23 cellular contexts compared by ENCODE assay signal in genomic region chr1:53603431-53603830, GRCh38.
DNase-seq lines count a peak whose midpoint lies in the region; ATAC-seq and TF ChIP-seq lines count a peak whose summit lies in the region.
"Had no signal": no experiment of that assay in that cellular context is flagged by ENCODE, and none has a peak within 500 bp of the region (broad histone marks: within the 10 kb centered on the region; RNA-seq: fewer than 3 reads in every experiment).

No MANE protein-coding gene starts in this region.

- DNase-seq in natural killer cell treated with Interleukin-12 subunit alpha and Interleukin-12 subunit beta and Interleukin-15 and Interleukin-18, amount 100 ng/mL, for 72 hours (ENCODE audit: low spot score), result peak; percentile 22
- DNase-seq in natural killer cell, result no peak
- peak; percentile 33 for DNase-seq in endodermal cell
- DNase-seq in sciatic nerve (ENCODE audit: low spot score), result peak; percentile 31
- no peak for DNase-seq in NCI-H1105 (lab: John Stamatoyannopoulos, UW)
- DNase-seq in NCI-H2029 treated with DMSO at 0.1 percent for 48 hours (lab: John Stamatoyannopoulos, UW), result no peak
- DNase-seq in inferior parietal cortex (ENCODE audit: extremely low spot score), result no peak
- DNase-seq: ACHN; BE2C; C1 segment of cervical spinal cord; CD4-positive, CD25-positive, alpha-beta regulatory T cell; CD8-positive, alpha-beta memory T cell; COR-L47; DMS 273 treated with DMSO at 0.1 percent for 48 hours; DMS53; DND-41; EL; GOT3; H7; HFFc6 had no signal

- H3K4me1 Mint-ChIP-seq in natural killer cell treated with Interleukin-12 subunit alpha and Interleukin-12 subunit beta and Interleukin-15 and Interleukin-18, amount 100 ng/mL, for 72 hours (ENCODE audit: low read depth in 2 of 2), result peaks cover 7 to 12% of the 10 kb centered on the region in 2 donors
- H3K4me1 Mint-ChIP-seq in natural killer cell (peaks cover 13 to 33% of the 10 kb centered on the region in 2 donors), endodermal cell (peaks cover 5% of the 10 kb centered on the region)

- H3K27ac Mint-ChIP-seq in natural killer cell treated with Interleukin-12 subunit alpha and Interleukin-12 subunit beta and Interleukin-15 and Interleukin-18, amount 100 ng/mL, for 72 hours, result no peak overlapping the region
- no peak overlapping the region for H3K27ac Mint-ChIP-seq in natural killer cell
- H3K27ac Mint-ChIP-seq in endodermal cell, result no peak overlapping the region
- H3K27ac Mint-ChIP-seq: CD4-positive, CD25-positive, alpha-beta regulatory T cell; HFFc6 had no signal

- TF ChIP-seq CTCF in natural killer cell (IDR thresholded peaks at IDR 0.05), result no peak
- TF ChIP-seq CTCF in endodermal cell (conservative IDR thresholded peaks at IDR 0.05), result no peak

- H3K9ac ChIP-seq in endodermal cell (ENCODE audit: extremely low read depth, low read length, poor library complexity, severe bottlenecking), result no peak overlapping the region

- no peaks in the 10 kb centered on the region for H3K36me3 ChIP-seq in endodermal cell (ENCODE audit: control insufficient read depth, insufficient read depth, low read length)
- H3K36me3 ChIP-seq: BE2C had no signal

- no peaks in the 10 kb centered on the region for H3K9me3 Mint-ChIP-seq in natural killer cell treated with Interleukin-12 subunit alpha and Interleukin-12 subunit beta and Interleukin-15 and Interleukin-18, amount 100 ng/mL, for 72 hours
- H3K9me3 Mint-ChIP-seq in natural killer cell, result no peaks in the 10 kb centered on the region
- H3K9me3 Mint-ChIP-seq in endodermal cell, result no peaks in the 10 kb centered on the region
- H3K9me3 Mint-ChIP-seq: CD4-positive, CD25-positive, alpha-beta regulatory T cell; CD8-positive, alpha-beta memory T cell; HFFc6 had no signal

- no peaks in the 10 kb centered on the region for H3K4me1 ChIP-seq in endodermal cell (ENCODE audit: control insufficient read depth, insufficient read depth, low read length)
- H3K4me1 ChIP-seq: BE2C had no signal

- H3K9me3 ChIP-seq in endodermal cell (ENCODE audit: control insufficient read depth, low read length), result no peaks in the 10 kb centered on the region
- H3K9me3 ChIP-seq: BE2C had no signal

- no peak overlapping the region for H3K4me3 ChIP-seq in endodermal cell (ENCODE audit: low read length)
- H3K4me3 ChIP-seq: GM12878 had no signal

- intact Hi-C loops in natural killer cell (cut with micrococcal nuclease), result no loop called here
- intact Hi-C loops in sciatic nerve (cut with DNase I), result no loop called here

- 93 to 95% methylated on average over 4 to 6 of the region's 6 CpGs for WGBS in endodermal cell (ENCODE audit: insufficient coverage in 1 of 2, insufficient read length in 1 of 2), 2 experiments

- H3K27me3 ChIP-seq in endodermal cell (ENCODE audit: control insufficient read depth, insufficient read depth, low read length, poor library complexity, severe bottlenecking), result no peaks in the 10 kb centered on the region
- H3K27me3 ChIP-seq: BE2C had no signal

- no peak for ATAC-seq in natural killer cell treated with Interleukin-12 subunit alpha and Interleukin-12 subunit beta and Interleukin-15 and Interleukin-18, amount 100 ng/mL, for 72 hours
- ATAC-seq in natural killer cell (no peak), sciatic nerve (no peak)
- ATAC-seq: GM12878, HCT116, HepG2 had no signal

- H3K36me3 Mint-ChIP-seq in natural killer cell treated with Interleukin-12 subunit alpha and Interleukin-12 subunit beta and Interleukin-15 and Interleukin-18, amount 100 ng/mL, for 72 hours, result no peaks in the 10 kb centered on the region
- no peaks in the 10 kb centered on the region for H3K36me3 Mint-ChIP-seq in natural killer cell
- no peaks in the 10 kb centered on the region for H3K36me3 Mint-ChIP-seq in endodermal cell (ENCODE audit: low read depth)
- H3K36me3 Mint-ChIP-seq: CD4-positive, CD25-positive, alpha-beta regulatory T cell; CD8-positive, alpha-beta memory T cell had no signal

- no peak overlapping the region for H3K4me3 Mint-ChIP-seq in natural killer cell treated with Interleukin-12 subunit alpha and Interleukin-12 subunit beta and Interleukin-15 and Interleukin-18, amount 100 ng/mL, for 72 hours
- H3K4me3 Mint-ChIP-seq in natural killer cell, result no peak overlapping the region
- no peak overlapping the region for H3K4me3 Mint-ChIP-seq in endodermal cell
- H3K4me3 Mint-ChIP-seq: CD4-positive, CD25-positive, alpha-beta regulatory T cell; HFFc6 had no signal

- H3K27ac ChIP-seq in endodermal cell (ENCODE audit: low read depth, low read length), result no peak overlapping the region

- peaks cover 0 to 10% of the 10 kb centered on the region in 2 donors for H3K27me3 Mint-ChIP-seq in natural killer cell treated with Interleukin-12 subunit alpha and Interleukin-12 subunit beta and Interleukin-15 and Interleukin-18, amount 100 ng/mL, for 72 hours
- H3K27me3 Mint-ChIP-seq in natural killer cell (ENCODE audit: low read depth in 2 of 2), result peaks cover 7 to 12% of the 10 kb centered on the region in 2 donors
- peaks cover 4% of the 10 kb centered on the region for H3K27me3 Mint-ChIP-seq in endodermal cell (ENCODE audit: insufficient read depth)
- H3K27me3 Mint-ChIP-seq: CD4-positive, CD25-positive, alpha-beta regulatory T cell had no signal

Comparison
In these comparisons a context has a peak if more than half of its experiments do, and no peak if none do; other contexts are left out.
1. DNase-seq: peak in natural killer cell treated with Interleukin-12 subunit alpha and Interleukin-12 subunit beta and Interleukin-15 and Interleukin-18, amount 100 ng/mL, for 72 hours (single experiment), endodermal cell (single experiment) and sciatic nerve (single experiment); none in natural killer cell (single experiment), NCI-H1105 (single experiment), NCI-H2029 treated with DMSO at 0.1 percent for 48 hours (single experiment) and inferior parietal cortex (single experiment).